Comparison of ENCODE assay signal across 19 cellular contexts in the genomic region with DNA sequence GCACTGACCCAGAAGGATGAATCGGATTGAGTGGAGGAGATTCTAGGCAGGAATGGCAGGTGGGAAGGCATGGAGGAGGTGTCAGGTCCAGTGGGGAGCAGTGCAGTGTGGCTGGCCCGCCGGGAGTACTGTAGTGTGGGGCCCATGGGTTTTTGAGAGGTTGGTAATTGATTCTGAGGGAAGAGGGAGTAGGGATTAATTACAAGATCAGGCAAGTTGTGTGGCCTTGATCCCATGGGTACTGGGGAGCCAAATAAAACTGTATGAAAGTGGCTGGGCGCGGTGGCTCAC. TPM values are rescaled to one million over a fixed set of nuclear protein-coding genes. Genes with fewer than 3 reads are reported as not detected.
DNase-seq lines count a peak whose midpoint lies in the region; ATAC-seq and TF ChIP-seq lines count a peak whose summit lies in the region.
"Had no signal": no experiment of that assay in that cellular context is flagged by ENCODE, and none has a peak within 500 bp of the region (broad histone marks: within the 10 kb centered on the region; RNA-seq: fewer than 3 reads in every experiment).

No MANE protein-coding gene starts in this region.

- peak overlapping the region; percentile 63; the same call in 1 of the 2 replicates for H3K4me3 Mint-ChIP-seq in WTC11
- H3K4me3 Mint-ChIP-seq in activated CD8-positive, alpha-beta T cell treated with anti-CD3 and anti-CD28 coated beads, Interleukin-2, amount 10 ng/mL, durations not matched to agents 7 days and 5 days, result no peak overlapping the region
- H3K4me3 Mint-ChIP-seq: CD4-positive, alpha-beta T cell had no signal

- H4K20me1 ChIP-seq in osteoblast (ENCODE audit: insufficient read depth, low read length), result no peaks in the 10 kb centered on the region

- H2AFZ ChIP-seq in osteoblast (ENCODE audit: low read length), result no peak overlapping the region

- H3K36me3 ChIP-seq in iPS-15b (ENCODE audit: control insufficient read depth, insufficient read depth, low read length), result no peaks in the 10 kb centered on the region
- H3K36me3 ChIP-seq in osteoblast (ENCODE audit: insufficient read depth, low read length), result no peaks in the 10 kb centered on the region
- H3K36me3 ChIP-seq: Peyer's patch had no signal

- no peak overlapping the region for H3K4me2 ChIP-seq in osteoblast (ENCODE audit: insufficient read depth, low read length)

- H3K4me3 ChIP-seq in iPS-15b (ENCODE audit: low read depth, low read length), result peak overlapping the region; percentile 46
- H3K4me3 ChIP-seq in osteoblast (ENCODE audit: insufficient read depth, low read length), result no peak overlapping the region

- H3K4me1 ChIP-seq in iPS-15b (ENCODE audit: control insufficient read depth, insufficient read depth, low read length) (peaks cover 10% of the 10 kb centered on the region), osteoblast (ENCODE audit: insufficient read depth, low read length) (peaks cover 11% of the 10 kb centered on the region)
- H3K4me1 ChIP-seq: Caco-2 had no signal

- H3K27me3 ChIP-seq in iPS-15b (ENCODE audit: control insufficient read depth, insufficient read depth, low read length) (peaks cover 97% of the 10 kb centered on the region), osteoblast (ENCODE audit: insufficient read depth, low read length) (peaks cover 67% of the 10 kb centered on the region)

- no peak overlapping the region for H3K27ac ChIP-seq in osteoblast (ENCODE audit: low read depth, low read length)
- H3K27ac ChIP-seq: Peyer's patch had no signal

- POLR2A ChIA-PET in WTC11 (lab: Charles Lee), result interaction anchor here (0.6 kb wide), 1 partner anchor 1349 kb away, joined by 3 read pairs; no protein-coding TSS in a partner anchor
- POLR2A ChIA-PET in activated CD8-positive, alpha-beta T cell treated with anti-CD3 and anti-CD28 coated beads, Interleukin-2, amount 10 ng/mL, durations not matched to agents 7 days and 5 days (lab: Charles Lee), result no interaction called here

- no peaks in the 10 kb centered on the region for H3K79me2 ChIP-seq in osteoblast (ENCODE audit: insufficient read depth, low read length)

- H3K9ac ChIP-seq in iPS-15b (ENCODE audit: low read depth, low read length), result no peak overlapping the region

- H3K36me3 Mint-ChIP-seq in WTC11, result peaks cover 3% of the 10 kb centered on the region; the same call in 1 of the 2 replicates
- H3K36me3 Mint-ChIP-seq in activated CD8-positive, alpha-beta T cell treated with anti-CD3 and anti-CD28 coated beads, Interleukin-2, amount 10 ng/mL, durations not matched to agents 7 days and 5 days (ENCODE audit: low read depth), result no peaks in the 10 kb centered on the region

- H3K4me1 Mint-ChIP-seq in WTC11, result peaks cover 63% of the 10 kb centered on the region
- peaks cover 22% of the 10 kb centered on the region for H3K4me1 Mint-ChIP-seq in activated CD8-positive, alpha-beta T cell treated with anti-CD3 and anti-CD28 coated beads, Interleukin-2, amount 10 ng/mL, durations not matched to agents 7 days and 5 days (ENCODE audit: low read depth)

- TF ChIP-seq CTCF in WTC11 (IDR thresholded peaks at IDR 0.05) (no peak), osteoblast (IDR thresholded peaks at IDR 0.05; ENCODE audit: extremely low read depth, low read depth, low read length) (no peak)

- ATAC-seq in Right ventricle myocardium superior (ENCODE audit: poor library complexity) (no peak), left ventricle myocardium superior (no peak), WTC11 (no peak), HG03139 (IDR thresholded peaks at IDR 0.05; ENCODE audit: unreplicated experiment) (no peak)
- no peak for ATAC-seq in activated CD8-positive, alpha-beta T cell treated with anti-CD3 and anti-CD28 coated beads, Interleukin-2, amount 10 ng/mL, durations not matched to agents 7 days and 5 days

- DNase-seq in Right ventricle myocardium superior (peak; percentile 6), left ventricle myocardium superior (no peak), WTC11 (ENCODE audit: low spot score) (no peak), osteoblast (ENCODE audit: insufficient read length, low spot score, missing footprints) (peak; percentile 37), NCI-H2171 (lab: John Stamatoyannopoulos, UW) (no peak)
- DNase-seq in activated CD8-positive, alpha-beta T cell treated with anti-CD3 and anti-CD28 coated beads, Interleukin-2, amount 10 ng/mL, durations not matched to agents 7 days and 5 days, result no peak
- DNase-seq: Caco-2; CD4-positive, alpha-beta T cell; GDM1; HCEC 1CT; KBM-7; NCI-H1417 treated with DMSO at 0.1 percent for 48 hours; NCI-H1930; NCI-H69; NK-92 treated with Interleukin-12 subunit alpha and Interleukin-12 subunit beta, amount 100 ng/mL, for 24 hours; Peyer's patch had no signal

- H3K9me3 ChIP-seq in iPS-15b (ENCODE audit: control insufficient read depth, insufficient read depth, low read length) (no peaks in the 10 kb centered on the region), osteoblast (ENCODE audit: low read depth, low read length) (no peaks in the 10 kb centered on the region)
- H3K9me3 ChIP-seq: Caco-2, Peyer's patch had no signal

- CTCF ChIA-PET in WTC11 (lab: Charles Lee), result interaction anchor here (0.9 to 4.8 kb wide), 6 partner anchors 11 to 561 kb away, joined by 3 to 37 read pairs (median 25); no protein-coding TSS in a partner anchor
- CTCF ChIA-PET in activated CD8-positive, alpha-beta T cell treated with anti-CD3 and anti-CD28 coated beads, Interleukin-2, amount 10 ng/mL, durations not matched to agents 7 days and 5 days (lab: Charles Lee), result interaction anchor here (0.9 to 5.9 kb wide), 6 partner anchors 15 to 560 kb away, joined by 3 to 76 read pairs (median 16); no protein-coding TSS in a partner anchor

- intact Hi-C loops in Right ventricle myocardium superior (cut with DNase I), result loop anchor here (10.0 kb wide), 1 partner anchor 709 kb away; no protein-coding TSS in a partner anchor
- intact Hi-C loops in left ventricle myocardium superior (cut with micrococcal nuclease), result loop anchor here (10.0 kb wide), 1 partner anchor 559 kb away; no protein-coding TSS in a partner anchor

- H3K27ac Mint-ChIP-seq in WTC11, result no peak overlapping the region
- H3K27ac Mint-ChIP-seq in activated CD8-positive, alpha-beta T cell treated with anti-CD3 and anti-CD28 coated beads, Interleukin-2, amount 10 ng/mL, durations not matched to agents 7 days and 5 days, result no peak overlapping the region
- H3K27ac Mint-ChIP-seq: CD4-positive, alpha-beta T cell had no signal

- peaks cover 92% of the 10 kb centered on the region for H3K27me3 Mint-ChIP-seq in WTC11 (ENCODE audit: low read depth)
- H3K27me3 Mint-ChIP-seq in activated CD8-positive, alpha-beta T cell treated with anti-CD3 and anti-CD28 coated beads, Interleukin-2, amount 10 ng/mL, durations not matched to agents 7 days and 5 days (ENCODE audit: low read depth), result peaks cover 76% of the 10 kb centered on the region

- no peaks in the 10 kb centered on the region for H3K9me3 Mint-ChIP-seq in WTC11
- no peaks in the 10 kb centered on the region for H3K9me3 Mint-ChIP-seq in activated CD8-positive, alpha-beta T cell treated with anti-CD3 and anti-CD28 coated beads, Interleukin-2, amount 10 ng/mL, durations not matched to agents 7 days and 5 days (ENCODE audit: insufficient read depth)
- H3K9me3 Mint-ChIP-seq: CD4-positive, alpha-beta T cell had no signal

TF ChIP-seq in WTC11, 78 proteins besides CTCF, POLR2A, EP300 and RAD21 (continues in another document):
- TF ChIP-seq E2F5 (CRISPR knock-in tag; IDR thresholded peaks at IDR 0.05) (no peak), ZBTB21 (CRISPR knock-in tag; IDR thresholded peaks at IDR 0.05; ENCODE audit: borderline replicate concordance) (no peak), MLX (CRISPR knock-in tag; IDR thresholded peaks at IDR 0.05) (no peak), ATF2 (CRISPR knock-in tag; IDR thresholded peaks at IDR 0.05; ENCODE audit: borderline replicate concordance, low read depth) (no peak)

RNA-seq across cellular contexts. Expression of gene SIX3, which starts 12.1 kb away (rescaled TPM):
- total RNA-seq in Right ventricle myocardium superior (not detected), left ventricle myocardium superior (not detected), WTC11 (2021) (6.2 to 13.2 TPM (median 6.6 TPM) in 3 replicates), osteoblast (not detected in 2 replicates)
- under 1 TPM in 1 of 2 experiments, not detected in 1; 0.10 TPM for total RNA-seq in activated CD8-positive, alpha-beta T cell treated with anti-CD3 and anti-CD28 coated beads, Interleukin-2, amount 10 ng/mL, durations not matched to agents 7 days and 5 days
- total RNA-seq: Caco-2; CD4-positive, alpha-beta T cell; Daoy; Peyer's patch had no signal

RNA-seq across cellular contexts. Expression of gene SIX2, which starts 55.6 kb away (rescaled TPM):
- 0.65 TPM for total RNA-seq in Right ventricle myocardium superior
- 0.40 TPM for total RNA-seq in left ventricle myocardium superior
- total RNA-seq in WTC11 (2021), result 1.2 to 1.7 TPM (median 1.5 TPM) in 3 replicates
- total RNA-seq in osteoblast, result 14.8 and 15.9 TPM in 2 replicates
- not detected for total RNA-seq in activated CD8-positive, alpha-beta T cell treated with anti-CD3 and anti-CD28 coated beads, Interleukin-2, amount 10 ng/mL, durations not matched to agents 7 days and 5 days
- total RNA-seq: CD4-positive, alpha-beta T cell; Peyer's patch had no signal

Comparison
In these comparisons a context has a peak if more than half of its experiments do, and no peak if none do; other contexts are left out.
1. DNase-seq: peak in Right ventricle myocardium superior (single experiment) and osteoblast (single experiment); none in left ventricle myocardium superior (single experiment), WTC11 (single experiment), NCI-H2171 (single experiment) and activated CD8-positive, alpha-beta T cell treated with anti-CD3 and anti-CD28 coated beads, Interleukin-2, amount 10 ng/mL, durations not matched to agents 7 days and 5 days (single experiment).